In the genomic region with DNA sequence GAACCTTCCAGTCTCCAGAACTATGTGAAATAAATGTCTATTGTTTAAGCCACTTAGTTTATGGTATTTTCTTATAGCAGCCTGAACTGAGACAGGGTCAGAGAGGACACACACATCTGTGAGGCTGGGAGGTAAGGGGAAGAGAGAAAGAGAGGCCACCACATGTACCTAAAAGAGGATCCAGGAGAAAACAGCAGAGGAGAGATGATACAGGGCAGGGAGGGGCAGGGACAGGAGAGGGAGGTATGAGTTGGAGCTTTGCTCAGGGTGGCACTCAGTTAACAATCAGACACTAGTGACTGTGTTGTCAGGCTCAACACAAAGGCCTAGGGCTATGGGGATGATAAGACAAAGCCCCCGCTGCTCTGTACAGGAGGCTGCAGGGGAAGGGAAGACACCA, we compare ENCODE assay signal across 15 cellular contexts.
"Had no signal": no experiment of that assay in that cellular context is flagged by ENCODE, and none has a peak within 500 bp of the region (broad histone marks: within the 10 kb centered on the region; RNA-seq: fewer than 3 reads in every experiment).

No MANE protein-coding gene starts in this region.

- H3K27me3 ChIP-seq: dorsolateral prefrontal cortex, neutrophil, pancreas, right lobe of liver, tibial nerve, upper lobe of left lung had no signal

- H3K27me3 Mint-ChIP-seq: progenitor cell of endocrine pancreas; stimulated activated naive CD8-positive, alpha-beta T cell treated with anti-CD3 and anti-CD28 coated beads, Interleukin-15, Interleukin-2, amounts not matched to agents 100 ng/mL and 50 ng/mL, for 24 hours had no signal

- H3K4me1 ChIP-seq: pancreas, right lobe of liver had no signal

- ATAC-seq: left ventricle myocardium superior, lower lobe of right lung, natural killer cell, pancreas, right lobe of liver had no signal

- H3K4me1 Mint-ChIP-seq: natural killer cell had no signal

- H3K27ac ChIP-seq: dorsolateral prefrontal cortex, lower lobe of right lung, neutrophil, pancreas, right lobe of liver, thoracic aorta, tibial nerve, upper lobe of left lung had no signal

- H3K36me3 Mint-ChIP-seq: natural killer cell had no signal

- H3K36me3 ChIP-seq: lower lobe of right lung, neutrophil, pancreas, right lobe of liver, thoracic aorta, tibial nerve, upper lobe of left lung had no signal

- H3K9me3 Mint-ChIP-seq: natural killer cell; stimulated activated naive CD8-positive, alpha-beta T cell treated with anti-CD3 and anti-CD28 coated beads, Interleukin-15, Interleukin-2, amounts not matched to agents 100 ng/mL and 50 ng/mL, for 24 hours had no signal

- H3K4me3 ChIP-seq: dorsolateral prefrontal cortex, lower lobe of right lung, pancreas, right lobe of liver, thoracic aorta, tibial nerve, upper lobe of left lung had no signal

- H3K9me3 ChIP-seq: lower lobe of right lung, neutrophil, pancreas, right lobe of liver, thoracic aorta, tibial nerve, upper lobe of left lung had no signal

- DNase-seq: effector CD4-positive, alpha-beta T cell; head of caudate nucleus; left ventricle myocardium superior; lower lobe of right lung; natural killer cell; pancreas; right lobe of liver; stimulated activated CD8-positive, alpha-beta memory T cell treated with anti-CD3 and anti-CD28 coated beads, Interleukin-4, amount 100 ng/mL, for 48 hours; upper lobe of left lung had no signal

- H3K27ac Mint-ChIP-seq: natural killer cell; progenitor cell of endocrine pancreas; stimulated activated naive CD8-positive, alpha-beta T cell treated with anti-CD3 and anti-CD28 coated beads, Interleukin-15, Interleukin-2, amounts not matched to agents 100 ng/mL and 50 ng/mL, for 24 hours had no signal

- H3K4me3 Mint-ChIP-seq: natural killer cell; stimulated activated naive CD8-positive, alpha-beta T cell treated with anti-CD3 and anti-CD28 coated beads, Interleukin-15, Interleukin-2, amounts not matched to agents 100 ng/mL and 50 ng/mL, for 24 hours had no signal
